ENCODE assay signal across 1 cellular context in genomic region chr11:114078423-114078822, GRCh38.
TF ChIP-seq lines count a peak whose summit lies in the region.

No MANE protein-coding gene starts in this region.

TF ChIP-seq in GM23338, 12 proteins besides CTCF, POLR2A, EP300 and RAD21 (continued from another document):
- no peak for TF ChIP-seq ZNF462 (CRISPR knock-in tag; IDR thresholded peaks at IDR 0.05)
- TF ChIP-seq STAT1 (IDR thresholded peaks at IDR 0.05; ENCODE audit: unreplicated experiment) = no peak
- no peak for TF ChIP-seq JUNB (IDR thresholded peaks at IDR 0.05; ENCODE audit: unreplicated experiment)
